In the genomic region with DNA sequence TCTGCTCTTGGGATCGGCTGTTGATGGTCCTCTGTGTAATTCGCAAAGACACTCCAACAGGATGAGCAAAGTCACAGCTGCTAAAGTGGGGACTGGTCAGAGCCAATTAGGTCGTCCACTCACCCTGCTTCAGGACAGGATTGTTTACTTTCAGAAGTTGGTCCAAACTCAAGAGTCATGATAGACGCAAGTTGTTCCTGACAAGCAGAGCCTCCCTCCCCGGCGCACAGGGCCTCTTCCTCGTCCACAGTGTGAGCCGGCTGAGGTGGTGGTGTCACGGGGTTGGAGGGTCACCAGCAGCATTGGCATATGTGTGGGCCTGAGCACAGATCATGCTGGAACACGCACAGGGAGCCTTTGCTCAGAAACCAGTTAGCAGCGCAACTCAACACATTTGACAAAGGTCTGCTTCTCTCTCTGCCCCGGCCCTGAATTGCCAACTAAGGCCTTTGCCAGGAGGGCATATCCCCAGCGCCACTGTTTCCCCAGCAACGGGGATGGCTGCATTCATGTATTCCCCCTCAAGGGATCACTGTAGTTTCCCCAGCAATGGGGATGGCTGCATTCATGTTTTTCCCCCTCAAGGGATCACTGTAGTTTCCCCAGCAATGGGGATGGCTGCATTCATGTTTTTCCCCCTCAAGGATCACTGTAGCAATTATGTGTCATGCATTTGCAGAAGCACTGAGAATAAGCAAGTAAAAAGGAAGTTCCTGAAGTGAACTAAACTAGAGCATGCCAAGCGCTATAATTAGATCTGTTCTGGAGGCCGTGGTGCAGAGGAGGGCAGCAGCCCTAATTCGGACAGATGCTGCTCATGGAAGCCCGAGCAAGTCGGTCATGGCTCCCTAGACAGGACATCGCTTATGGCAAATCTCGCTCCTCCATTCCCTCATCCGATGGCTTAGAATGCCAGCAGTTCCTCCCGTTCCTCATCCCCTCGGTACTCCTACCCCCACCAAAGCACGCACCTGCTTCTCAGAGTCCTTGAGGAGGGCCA, we compare ENCODE assay signal across 12 cellular contexts.
A peak's percentile ranks its signal among the peaks of the same experiment; 100 is the strongest.
DNase-seq lines count a peak whose midpoint lies in the region; ATAC-seq and TF ChIP-seq lines count a peak whose summit lies in the region.
"Had no signal": no experiment of that assay in that cellular context is flagged by ENCODE, and none has a peak within 500 bp of the region (broad histone marks: within the 10 kb centered on the region; RNA-seq: fewer than 3 reads in every experiment).

No MANE protein-coding gene starts in this region.

- 58% methylated on average over 23 of the region's 25 CpGs for WGBS in SK-N-SH (ENCODE audit: low lambda C conversion rate)
- 47% methylated on average over 25 of the region's 25 CpGs for WGBS in urinary bladder

- TF ChIP-seq CTCF in SK-N-SH (IDR thresholded peaks at IDR 0.05) (no peak), fibroblast of mammary gland (conservative IDR thresholded peaks at IDR 0.05; ENCODE audit: control insufficient read depth, insufficient read depth, low read depth, low read length) (no peak)

- CTCF ChIA-PET in SK-N-SH (lab: Yijun Ruan, JAX): no interaction called here

- H3K9me3 ChIP-seq in SK-N-SH (no peaks in the 10 kb centered on the region), muscle layer of duodenum (ENCODE audit: control insufficient read depth in 1 of 2, low read length in 2 of 2) (no peaks in the 10 kb centered on the region)
- H3K9me3 ChIP-seq: A549, thyroid gland had no signal

- POLR2A ChIA-PET in SK-N-SH (lab: Yijun Ruan, JAX): no interaction called here

- no peaks in the 10 kb centered on the region for H3K79me2 ChIP-seq in SK-N-SH (ENCODE audit: insufficient read depth)

- H3K4me3 ChIP-seq in SK-N-SH (ENCODE audit: low read depth in 2 of 2, low read length in 1 of 2): no peak overlapping the region
- no peak overlapping the region for H3K4me3 ChIP-seq in fibroblast of mammary gland (ENCODE audit: control insufficient read depth, low read depth, low read length)
- H3K4me3 ChIP-seq in muscle layer of duodenum (ENCODE audit: low read depth in 1 of 2, low read length in 2 of 2): no peak overlapping the region
- H3K4me3 ChIP-seq in urinary bladder (ENCODE audit: low read depth, low read length): no peak overlapping the region
- H3K4me3 ChIP-seq: A549, thyroid gland had no signal

- H3K27me3 ChIP-seq in SK-N-SH (ENCODE audit: insufficient read depth) (no peaks in the 10 kb centered on the region), muscle layer of duodenum (ENCODE audit: low read depth, low read length) (no peaks in the 10 kb centered on the region)
- H3K27me3 ChIP-seq: thyroid gland had no signal

- no peak overlapping the region for H3K9ac ChIP-seq in SK-N-SH

- TF ChIP-seq RAD21 in SK-N-SH (IDR thresholded peaks at IDR 0.05; ENCODE audit: low read length): no peak

- H3K27ac ChIP-seq in SK-N-SH (ENCODE audit: low read depth in 2 of 2, low read length in 1 of 2): no peak overlapping the region
- H3K27ac ChIP-seq in muscle layer of duodenum (ENCODE audit: low read length): peak overlapping the region; percentile 74
- peak overlapping the region; percentile 5 for H3K27ac ChIP-seq in urinary bladder (ENCODE audit: low read depth)
- H3K27ac ChIP-seq: A549, thyroid gland had no signal

- H3K9me2 ChIP-seq in SK-N-SH: no peaks in the 10 kb centered on the region

- DNase-seq in SK-N-SH (no peak), fibroblast of mammary gland (ENCODE audit: low read depth) (peak; percentile 49), DMS79 (lab: John Stamatoyannopoulos, UW) (no peak)
- no peak for DNase-seq in stimulated activated naive CD8-positive, alpha-beta T cell treated with anti-CD3 and anti-CD28 coated beads, Interleukin-15, Interleukin-2, amounts not matched to agents 100 U/mL and 50 U/mL, for 24 hours
- DNase-seq: NCI-H524 treated with DMSO at 0.1 percent for 48 hours; stimulated activated CD4-positive, alpha-beta T cell treated with anti-CD3 and anti-CD28 coated beads, Interleukin-2, amount 100 ng/mL, for 24 hours; thyroid gland had no signal

- no peaks in the 10 kb centered on the region for H4K20me1 ChIP-seq in SK-N-SH (ENCODE audit: insufficient read depth)

- ATAC-seq in SK-N-SH treated with all-trans-retinoic acid at 6 μM for 48 hours: peak; percentile 43; the same call in 2 of the 3 replicates
- no peak for ATAC-seq in HG02759 (IDR thresholded peaks at IDR 0.05; ENCODE audit: unreplicated experiment)
- ATAC-seq in stimulated activated naive CD8-positive, alpha-beta T cell treated with anti-CD3 and anti-CD28 coated beads, Interleukin-15, Interleukin-2, amounts not matched to agents 100 U/mL and 50 U/mL, for 24 hours: no peak
- ATAC-seq: A549 had no signal

- H3K4me1 ChIP-seq in SK-N-SH (ENCODE audit: control insufficient read depth in 1 of 2, insufficient read depth in 2 of 2, low read depth in 1 of 2, low read length in 1 of 2): no peaks in the 10 kb centered on the region
- H3K4me1 ChIP-seq in muscle layer of duodenum (ENCODE audit: control insufficient read depth in 1 of 2, insufficient read depth in 2 of 2, low read length in 2 of 2): peaks cover 3 to 24% of the 10 kb centered on the region in 2 donors
- H3K4me1 ChIP-seq in urinary bladder (ENCODE audit: insufficient read depth): no peaks in the 10 kb centered on the region
- H3K4me1 ChIP-seq: A549, thyroid gland had no signal

- H2AFZ ChIP-seq in SK-N-SH (ENCODE audit: low read depth): no peak overlapping the region

- no peak for TF ChIP-seq EP300 in SK-N-SH (IDR thresholded peaks at IDR 0.05; ENCODE audit: borderline replicate concordance in 1 of 2, low read depth in 1 of 2, low read length in 1 of 2)

- no peaks in the 10 kb centered on the region for H3K36me3 ChIP-seq in SK-N-SH (replicated peaks in 1 of 2; ENCODE audit: control insufficient read depth in 1 of 2, insufficient read depth in 2 of 2, low read length in 1 of 2)
- no peaks in the 10 kb centered on the region for H3K36me3 ChIP-seq in muscle layer of duodenum (ENCODE audit: control insufficient read depth in 1 of 2, insufficient read depth in 2 of 2, low read length in 2 of 2)
- H3K36me3 ChIP-seq in urinary bladder (ENCODE audit: insufficient read depth): no peaks in the 10 kb centered on the region
- H3K36me3 ChIP-seq: thyroid gland had no signal

- no peaks in the 10 kb centered on the region for H3F3A ChIP-seq in SK-N-SH (replicated peaks; ENCODE audit: insufficient read depth)

- H3K4me2 ChIP-seq in SK-N-SH: no peak overlapping the region
- H3K4me2 ChIP-seq: A549 had no signal

TF ChIP-seq in SK-N-SH treated with all-trans-retinoic acid at 6 μM for 48 hours, 23 proteins besides CTCF, POLR2A, EP300 and RAD21 (continues in another document):
- TF ChIP-seq CSDC2 (CRISPR knock-in tag; IDR thresholded peaks at IDR 0.05) (no peak), SNAI2 (CRISPR knock-in tag; IDR thresholded peaks at IDR 0.05) (no peak), BACH2 (CRISPR knock-in tag; IDR thresholded peaks at IDR 0.05; ENCODE audit: borderline replicate concordance) (no peak), RARB (CRISPR knock-in tag; IDR thresholded peaks at IDR 0.05) (no peak), ZFP30 (CRISPR knock-in tag; IDR thresholded peaks at IDR 0.05) (no peak)
- TF ChIP-seq, protein P1, sequence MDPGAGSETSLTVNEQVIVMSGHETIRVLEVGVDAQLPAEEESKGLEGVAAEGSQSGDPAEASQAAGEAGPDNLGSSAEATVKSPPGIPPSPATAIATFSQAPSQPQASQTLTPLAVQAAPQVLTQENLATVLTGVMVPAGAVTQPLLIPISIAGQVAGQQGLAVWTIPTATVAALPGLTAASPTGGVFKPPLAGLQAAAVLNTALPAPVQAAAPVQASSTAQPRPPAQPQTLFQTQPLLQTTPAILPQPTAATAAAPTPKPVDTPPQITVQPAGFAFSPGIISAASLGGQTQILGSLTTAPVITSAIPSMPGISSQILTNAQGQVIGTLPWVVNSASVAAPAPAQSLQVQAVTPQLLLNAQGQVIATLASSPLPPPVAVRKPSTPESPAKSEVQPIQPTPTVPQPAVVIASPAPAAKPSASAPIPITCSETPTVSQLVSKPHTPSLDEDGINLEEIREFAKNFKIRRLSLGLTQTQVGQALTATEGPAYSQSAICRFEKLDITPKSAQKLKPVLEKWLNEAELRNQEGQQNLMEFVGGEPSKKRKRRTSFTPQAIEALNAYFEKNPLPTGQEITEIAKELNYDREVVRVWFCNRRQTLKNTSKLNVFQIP (CRISPR knock-in tag; IDR thresholded peaks at IDR 0.05; ENCODE audit: borderline replicate concordance, low read depth): no peak

TF ChIP-seq in SK-N-SH, 30 proteins besides CTCF, POLR2A, EP300 and RAD21:
- TF ChIP-seq FOSL2 (IDR thresholded peaks at IDR 0.05; ENCODE audit: borderline replicate concordance, low read depth) (no peak), RCOR1 (IDR thresholded peaks at IDR 0.05; ENCODE audit: low read length) (no peak), JUND (IDR thresholded peaks at IDR 0.05) (no peak)

Comparison
In these comparisons a context has a peak if more than half of its experiments do, and no peak if none do; other contexts are left out.
1. H3K27ac ChIP-seq: peak in muscle layer of duodenum (single experiment) and urinary bladder (single experiment); none in SK-N-SH (0 of 2).